In genomic region chr2:167471332-167471731, GRCh38 we compare ENCODE assay signal across 28 cellular contexts.
DNase-seq lines count a peak whose midpoint lies in the region; ATAC-seq and TF ChIP-seq lines count a peak whose summit lies in the region.
"Had no signal": no experiment of that assay in that cellular context is flagged by ENCODE, and none has a peak within 500 bp of the region (broad histone marks: within the 10 kb centered on the region; RNA-seq: fewer than 3 reads in every experiment).

No MANE protein-coding gene starts in this region.

- H3K4me3 Mint-ChIP-seq in CD8-positive, alpha-beta memory T cell, result no peak overlapping the region
- no peak overlapping the region for H3K4me3 Mint-ChIP-seq in activated CD8-positive, alpha-beta T cell treated with anti-CD3 and anti-CD28 coated beads, Interleukin-2, amount 10 ng/mL, durations not matched to agents 7 days and 5 days
- H3K4me3 Mint-ChIP-seq: activated CD4-positive, alpha-beta T cell treated with anti-CD3 and anti-CD28 coated beads for 36 hours; activated naive CD4-positive, alpha-beta T cell treated with anti-CD3 and anti-CD28 coated beads, Interleukin-2, amount 10 ng/mL, durations not matched to agents 7 days and 5 days; activated T-helper 17 cell treated with anti-CD3 and anti-CD28 coated beads, Interleukin-2, amount 50 U/mL, for 72 hours; brain; CD4-positive, CD25-positive, alpha-beta regulatory T cell; dendritic cell treated with granulocyte-macrophage colony-stimulating factor and Interleukin-4, amounts not matched to agents 40 ng/mL and 50 ng/mL, for 4 days; IgD-negative memory B cell had no signal

- TF ChIP-seq CTCF in left lung (IDR thresholded peaks at IDR 0.05), result no peak

- peaks cover 13% of the 10 kb centered on the region; the same call in 1 of the 2 replicates for H3K4me1 ChIP-seq in HUES48 (ENCODE audit: control insufficient read depth, insufficient read depth, low read length)
- no peaks in the 10 kb centered on the region for H3K4me1 ChIP-seq in CD8-positive, alpha-beta memory T cell (ENCODE audit: insufficient read depth, low read length)
- H3K4me1 ChIP-seq in left lung, result no peaks in the 10 kb centered on the region
- H3K4me1 ChIP-seq: A549, right lobe of liver, tibial nerve had no signal

- H3K9me3 ChIP-seq in HUES48 (ENCODE audit: control insufficient read depth, insufficient read depth, low read length) (no peaks in the 10 kb centered on the region), left lung (no peaks in the 10 kb centered on the region)
- H3K9me3 ChIP-seq in CD8-positive, alpha-beta memory T cell (ENCODE audit: low read length), result no peaks in the 10 kb centered on the region
- H3K9me3 ChIP-seq: A549, right lobe of liver, tibial nerve had no signal

- POLR2A ChIA-PET in CD8-positive, alpha-beta memory T cell (lab: Charles Lee), result no interaction called here
- POLR2A ChIA-PET in activated CD8-positive, alpha-beta T cell treated with anti-CD3 and anti-CD28 coated beads, Interleukin-2, amount 10 ng/mL, durations not matched to agents 7 days and 5 days (lab: Charles Lee), result no interaction called here

- ATAC-seq in GM18502 (IDR thresholded peaks at IDR 0.05; ENCODE audit: poor library complexity, unreplicated experiment) (peak; percentile 44), GM19324 (IDR thresholded peaks at IDR 0.05; ENCODE audit: low FRiP score, unreplicated experiment) (peak; percentile 72), GM21786 (IDR thresholded peaks at IDR 0.05; ENCODE audit: unreplicated experiment) (peak; percentile 45), left lung (no peak)
- no peak for ATAC-seq in activated CD8-positive, alpha-beta T cell treated with anti-CD3 and anti-CD28 coated beads, Interleukin-2, amount 10 ng/mL, durations not matched to agents 7 days and 5 days
- ATAC-seq: A549; activated CD4-positive, alpha-beta T cell treated with anti-CD3 and anti-CD28 coated beads for 36 hours; activated T-helper 17 cell treated with anti-CD3 and anti-CD28 coated beads, Interleukin-2, amount 50 U/mL, for 72 hours; right lobe of liver had no signal

- H3K27me3 ChIP-seq in HUES48 (ENCODE audit: control insufficient read depth, insufficient read depth, low read length) (no peaks in the 10 kb centered on the region), left lung (no peaks in the 10 kb centered on the region)
- no peaks in the 10 kb centered on the region for H3K27me3 ChIP-seq in CD8-positive, alpha-beta memory T cell (ENCODE audit: insufficient read depth, low read length, poor library complexity, severe bottlenecking)
- H3K27me3 ChIP-seq: right lobe of liver, tibial nerve had no signal

- no peaks in the 10 kb centered on the region for H3K36me3 Mint-ChIP-seq in CD8-positive, alpha-beta memory T cell
- H3K36me3 Mint-ChIP-seq in activated CD8-positive, alpha-beta T cell treated with anti-CD3 and anti-CD28 coated beads, Interleukin-2, amount 10 ng/mL, durations not matched to agents 7 days and 5 days (ENCODE audit: low read depth), result no peaks in the 10 kb centered on the region
- H3K36me3 Mint-ChIP-seq: activated naive CD4-positive, alpha-beta T cell treated with anti-CD3 and anti-CD28 coated beads, Interleukin-2, amount 10 ng/mL, durations not matched to agents 7 days and 5 days; brain; CD4-positive, CD25-positive, alpha-beta regulatory T cell; IgD-negative memory B cell had no signal

- DNase-seq in CD8-positive, alpha-beta memory T cell, result no peak
- no peak for DNase-seq in activated CD8-positive, alpha-beta T cell treated with anti-CD3 and anti-CD28 coated beads, Interleukin-2, amount 10 ng/mL, durations not matched to agents 7 days and 5 days
- DNase-seq in NCI-H2029 (lab: John Stamatoyannopoulos, UW), result no peak
- no peak for DNase-seq in left lung
- DNase-seq: activated CD4-positive, alpha-beta T cell treated with anti-CD3 and anti-CD28 coated beads for 36 hours; activated naive CD4-positive, alpha-beta T cell treated with anti-CD3 and anti-CD28 coated beads, Interleukin-2, amount 10 ng/mL, durations not matched to agents 7 days and 5 days; CD4-positive, CD25-positive, alpha-beta regulatory T cell; DMS79 treated with DMSO at 0.1 percent for 48 hours; erythroblast; GF-D8; GM23248; NCI-H1048; NCI-H1694 treated with DMSO at 0.1 percent for 48 hours; posterior cingulate gyrus; right lobe of liver; T1000 had no signal

- H3K27me3 Mint-ChIP-seq in CD8-positive, alpha-beta memory T cell, result no peaks in the 10 kb centered on the region
- H3K27me3 Mint-ChIP-seq in activated CD8-positive, alpha-beta T cell treated with anti-CD3 and anti-CD28 coated beads, Interleukin-2, amount 10 ng/mL, durations not matched to agents 7 days and 5 days (ENCODE audit: low read depth), result no peaks in the 10 kb centered on the region
- H3K27me3 Mint-ChIP-seq: activated CD4-positive, alpha-beta T cell treated with anti-CD3 and anti-CD28 coated beads for 36 hours; activated naive CD4-positive, alpha-beta T cell treated with anti-CD3 and anti-CD28 coated beads, Interleukin-2, amount 10 ng/mL, durations not matched to agents 7 days and 5 days; activated T-helper 17 cell treated with anti-CD3 and anti-CD28 coated beads, Interleukin-2, amount 50 U/mL, for 72 hours; CD4-positive, CD25-positive, alpha-beta regulatory T cell; dendritic cell treated with granulocyte-macrophage colony-stimulating factor and Interleukin-4, amounts not matched to agents 40 ng/mL and 50 ng/mL, for 4 days; IgD-negative memory B cell had no signal

- no peaks in the 10 kb centered on the region for H3K4me1 Mint-ChIP-seq in CD8-positive, alpha-beta memory T cell
- H3K4me1 Mint-ChIP-seq in activated CD8-positive, alpha-beta T cell treated with anti-CD3 and anti-CD28 coated beads, Interleukin-2, amount 10 ng/mL, durations not matched to agents 7 days and 5 days (ENCODE audit: low read depth), result no peaks in the 10 kb centered on the region
- H3K4me1 Mint-ChIP-seq: activated CD4-positive, alpha-beta T cell treated with anti-CD3 and anti-CD28 coated beads for 36 hours; activated naive CD4-positive, alpha-beta T cell treated with anti-CD3 and anti-CD28 coated beads, Interleukin-2, amount 10 ng/mL, durations not matched to agents 7 days and 5 days; activated T-helper 17 cell treated with anti-CD3 and anti-CD28 coated beads, Interleukin-2, amount 50 U/mL, for 72 hours; CD4-positive, CD25-positive, alpha-beta regulatory T cell; IgD-negative memory B cell had no signal

- no peak overlapping the region for H3K27ac Mint-ChIP-seq in CD8-positive, alpha-beta memory T cell
- no peak overlapping the region for H3K27ac Mint-ChIP-seq in activated CD8-positive, alpha-beta T cell treated with anti-CD3 and anti-CD28 coated beads, Interleukin-2, amount 10 ng/mL, durations not matched to agents 7 days and 5 days
- H3K27ac Mint-ChIP-seq: activated CD4-positive, alpha-beta T cell treated with anti-CD3 and anti-CD28 coated beads for 36 hours; activated naive CD4-positive, alpha-beta T cell treated with anti-CD3 and anti-CD28 coated beads, Interleukin-2, amount 10 ng/mL, durations not matched to agents 7 days and 5 days; activated T-helper 17 cell treated with anti-CD3 and anti-CD28 coated beads, Interleukin-2, amount 50 U/mL, for 72 hours; brain; CD4-positive, CD25-positive, alpha-beta regulatory T cell; dendritic cell treated with granulocyte-macrophage colony-stimulating factor and Interleukin-4, amounts not matched to agents 40 ng/mL and 50 ng/mL, for 4 days; IgD-negative memory B cell had no signal

- H3K9ac ChIP-seq in HUES48 (ENCODE audit: low read depth, low read length), result no peak overlapping the region
- H3K9ac ChIP-seq: GM23248 had no signal

- peaks cover 0 to 2% (median 0%) of the 10 kb centered on the region in 5 donors for H3K9me3 Mint-ChIP-seq in CD8-positive, alpha-beta memory T cell
- no peaks in the 10 kb centered on the region for H3K9me3 Mint-ChIP-seq in activated CD8-positive, alpha-beta T cell treated with anti-CD3 and anti-CD28 coated beads, Interleukin-2, amount 10 ng/mL, durations not matched to agents 7 days and 5 days (ENCODE audit: insufficient read depth)
- H3K9me3 Mint-ChIP-seq: activated naive CD4-positive, alpha-beta T cell treated with anti-CD3 and anti-CD28 coated beads, Interleukin-2, amount 10 ng/mL, durations not matched to agents 7 days and 5 days; brain; dendritic cell treated with granulocyte-macrophage colony-stimulating factor and Interleukin-4, amounts not matched to agents 40 ng/mL and 50 ng/mL, for 4 days; IgD-negative memory B cell had no signal

- H3K27ac ChIP-seq in HUES48 (ENCODE audit: low read depth, low read length) (peak overlapping the region; percentile 12), left lung (no peak overlapping the region)
- H3K27ac ChIP-seq in CD8-positive, alpha-beta memory T cell (ENCODE audit: low read depth, low read length), result no peak overlapping the region
- H3K27ac ChIP-seq: A549, GM23248, right lobe of liver, RWPE1, tibial nerve, VCaP had no signal

- H3K36me3 ChIP-seq in HUES48 (ENCODE audit: control insufficient read depth, insufficient read depth, low read length) (no peaks in the 10 kb centered on the region), left lung (no peaks in the 10 kb centered on the region)
- no peaks in the 10 kb centered on the region for H3K36me3 ChIP-seq in CD8-positive, alpha-beta memory T cell (ENCODE audit: insufficient read depth, low read length)
- H3K36me3 ChIP-seq: right lobe of liver, tibial nerve had no signal

- CTCF ChIA-PET in CD8-positive, alpha-beta memory T cell (lab: Charles Lee), result interaction anchor here (1.3 kb wide), 1 partner anchor 8 kb away, joined by 4 read pairs; no protein-coding TSS in a partner anchor
- CTCF ChIA-PET in activated CD8-positive, alpha-beta T cell treated with anti-CD3 and anti-CD28 coated beads, Interleukin-2, amount 10 ng/mL, durations not matched to agents 7 days and 5 days (lab: Charles Lee), result no interaction called here

- H3K4me3 ChIP-seq in HUES48 (ENCODE audit: low read depth, low read length) (no peak overlapping the region), left lung (no peak overlapping the region)
- no peak overlapping the region for H3K4me3 ChIP-seq in CD8-positive, alpha-beta memory T cell (ENCODE audit: low read length)
- H3K4me3 ChIP-seq: A549, GM23248, right lobe of liver, tibial nerve had no signal

- intact Hi-C loops in left lung (cut with DNase I), result no loop called here

Comparison
In these comparisons a context has a peak if more than half of its experiments do, and no peak if none do; other contexts are left out.
1. ATAC-seq: peak in GM18502 (single experiment), GM19324 (single experiment) and GM21786 (single experiment); none in activated CD8-positive, alpha-beta T cell treated with anti-CD3 and anti-CD28 coated beads, Interleukin-2, amount 10 ng/mL, durations not matched to agents 7 days and 5 days (single experiment) and left lung (single experiment).